Comparison of ENCODE assay signal across 1 cellular context in the genomic region with DNA sequence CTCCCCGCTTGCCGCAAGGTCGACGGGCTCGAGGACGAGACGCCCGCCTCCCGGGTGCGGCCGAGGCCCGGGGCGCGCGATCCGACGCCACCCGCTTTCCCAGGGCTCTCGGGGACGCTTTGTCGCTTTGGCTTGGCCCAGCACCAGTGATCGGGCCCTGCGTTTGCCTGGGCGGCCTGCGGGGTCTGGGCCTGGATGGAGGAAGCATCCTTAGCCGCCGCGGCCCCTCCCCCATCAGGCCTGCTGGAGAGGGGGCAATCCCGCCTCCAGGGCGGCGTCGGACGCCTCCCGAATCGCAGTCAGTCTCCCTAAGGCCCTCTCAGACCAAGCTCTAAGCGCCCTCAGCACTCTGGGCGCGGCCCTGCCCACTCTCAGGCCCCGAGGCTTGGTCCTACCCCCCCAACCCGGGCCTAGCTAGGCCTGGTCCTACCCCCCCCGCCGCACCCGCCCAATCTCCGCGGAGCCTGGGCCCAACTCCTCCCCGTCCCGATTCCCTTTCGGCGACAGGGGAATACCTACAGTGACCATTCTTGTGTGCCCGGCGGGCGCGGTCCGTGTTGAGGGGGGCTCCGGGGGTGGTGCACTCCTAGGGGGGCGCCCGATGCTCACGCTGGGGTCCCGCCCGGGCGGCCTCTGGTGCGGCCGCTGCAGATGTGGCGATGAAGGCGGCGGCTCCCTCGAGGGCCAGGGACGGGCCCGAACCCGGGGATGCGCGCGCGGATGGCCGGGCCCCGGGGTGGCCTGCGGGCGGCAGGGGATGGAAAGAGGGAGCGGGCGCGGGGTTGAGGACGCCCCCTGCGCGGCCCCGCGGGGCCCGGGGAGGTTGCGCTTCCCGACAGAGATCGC.
TF ChIP-seq lines count a peak whose summit lies in the region.

No MANE protein-coding gene starts in this region.

TF ChIP-seq in H1, 55 proteins besides CTCF, POLR2A, EP300 and RAD21:
- TF ChIP-seq RFX5 (IDR thresholded peaks at IDR 0.05; ENCODE audit: borderline replicate concordance, low read depth, low read length), result no peak
- TF ChIP-seq USF2 (IDR thresholded peaks at IDR 0.05; ENCODE audit: low read length), result no peak
- TF ChIP-seq CBX5 (IDR thresholded peaks at IDR 0.05; ENCODE audit: low read depth, low read length), result no peak
- peak; percentile 36 for TF ChIP-seq KDM4A (IDR thresholded peaks at IDR 0.05; ENCODE audit: low read depth, low read length, severe bottlenecking)
- no peak for TF ChIP-seq ASH2L (IDR thresholded peaks at IDR 0.05; ENCODE audit: low read length)
